In genomic region chr1:221643404-221644175, GRCh38 we compare ENCODE assay signal across 13 cellular contexts.
A peak's percentile ranks its signal among the peaks of the same experiment; 100 is the strongest.
DNase-seq lines count a peak whose midpoint lies in the region; ATAC-seq lines count a peak whose summit lies in the region.
"Had no signal": no experiment of that assay in that cellular context is flagged by ENCODE, and none has a peak within 500 bp of the region (broad histone marks: within the 10 kb centered on the region; RNA-seq: fewer than 3 reads in every experiment).

No MANE protein-coding gene starts in this region.

- peak overlapping the region; percentile 37 for H3K27ac Mint-ChIP-seq in stimulated activated naive B cell treated with anti-CD40 and anti-IgM and Interleukin-4, amounts not matched to agents 10 μg/mL and 1 μg/mL and 100 μg/mL, for 72 hours
- H3K27ac Mint-ChIP-seq in activated CD4-positive, alpha-beta T cell treated with anti-CD3 and anti-CD28 coated beads, Interleukin-2, amount 10 ng/mL, durations not matched to agents 7 days and 5 days, result no peak overlapping the region
- no peak overlapping the region for H3K27ac Mint-ChIP-seq in activated naive CD8-positive, alpha-beta T cell treated with anti-CD3 and anti-CD28 coated beads, Interleukin-2, amount 50 U/mL, for 24 hours
- H3K27ac Mint-ChIP-seq: naive thymus-derived CD8-positive, alpha-beta T cell had no signal

- H3K36me3 Mint-ChIP-seq in stimulated activated naive B cell treated with anti-CD40 and anti-IgM and Interleukin-4, amounts not matched to agents 10 μg/mL and 1 μg/mL and 100 μg/mL, for 72 hours, result no peaks in the 10 kb centered on the region
- H3K36me3 Mint-ChIP-seq in activated CD4-positive, alpha-beta T cell treated with anti-CD3 and anti-CD28 coated beads, Interleukin-2, amount 10 ng/mL, durations not matched to agents 7 days and 5 days (ENCODE audit: low read depth), result no peaks in the 10 kb centered on the region
- H3K36me3 Mint-ChIP-seq in activated naive CD8-positive, alpha-beta T cell treated with anti-CD3 and anti-CD28 coated beads, Interleukin-2, amount 50 U/mL, for 24 hours (ENCODE audit: low read depth), result no peaks in the 10 kb centered on the region
- H3K36me3 Mint-ChIP-seq: naive thymus-derived CD8-positive, alpha-beta T cell had no signal

- POLR2A ChIA-PET in activated CD4-positive, alpha-beta T cell treated with anti-CD3 and anti-CD28 coated beads, Interleukin-2, amount 10 ng/mL, durations not matched to agents 7 days and 5 days (lab: Charles Lee), result no interaction called here

- H3K9me3 Mint-ChIP-seq in stimulated activated naive B cell treated with anti-CD40 and anti-IgM and Interleukin-4, amounts not matched to agents 10 μg/mL and 1 μg/mL and 100 μg/mL, for 72 hours, result peaks cover 0 to 1% of the 10 kb centered on the region in 2 donors
- no peaks in the 10 kb centered on the region for H3K9me3 Mint-ChIP-seq in activated CD4-positive, alpha-beta T cell treated with anti-CD3 and anti-CD28 coated beads, Interleukin-2, amount 10 ng/mL, durations not matched to agents 7 days and 5 days
- no peaks in the 10 kb centered on the region for H3K9me3 Mint-ChIP-seq in activated naive CD8-positive, alpha-beta T cell treated with anti-CD3 and anti-CD28 coated beads, Interleukin-2, amount 50 U/mL, for 24 hours

- no peak for DNase-seq in stimulated activated naive B cell treated with anti-CD40 and anti-IgM and Interleukin-4, amounts not matched to agents 10 μg/mL and 1 μg/mL and 100 μg/mL, for 72 hours
- no peak for DNase-seq in T-helper 2 cell
- no peak for DNase-seq in activated CD4-positive, alpha-beta T cell treated with anti-CD3 and anti-CD28 coated beads, Interleukin-2, amount 10 ng/mL, durations not matched to agents 7 days and 5 days
- DNase-seq in activated naive CD8-positive, alpha-beta T cell treated with anti-CD3 and anti-CD28 coated beads, Interleukin-2, amount 50 U/mL, for 24 hours, result no peak
- DNase-seq: dermis blood vessel endothelial cell; foreskin keratinocyte; naive thymus-derived CD8-positive, alpha-beta T cell; NCI-H1105; SJCRH30 had no signal

- peaks cover 10 to 11% of the 10 kb centered on the region in 2 donors for H3K4me1 Mint-ChIP-seq in stimulated activated naive B cell treated with anti-CD40 and anti-IgM and Interleukin-4, amounts not matched to agents 10 μg/mL and 1 μg/mL and 100 μg/mL, for 72 hours
- H3K4me1 Mint-ChIP-seq in activated CD4-positive, alpha-beta T cell treated with anti-CD3 and anti-CD28 coated beads, Interleukin-2, amount 10 ng/mL, durations not matched to agents 7 days and 5 days, result no peaks in the 10 kb centered on the region
- H3K4me1 Mint-ChIP-seq in activated naive CD8-positive, alpha-beta T cell treated with anti-CD3 and anti-CD28 coated beads, Interleukin-2, amount 50 U/mL, for 24 hours, result no peaks in the 10 kb centered on the region

- peak; percentile 49 for ATAC-seq in GM19023 (IDR thresholded peaks at IDR 0.05; ENCODE audit: unreplicated experiment)
- peak; percentile 84 for ATAC-seq in GM21723 (IDR thresholded peaks at IDR 0.05; ENCODE audit: unreplicated experiment)
- ATAC-seq in HG03342 (IDR thresholded peaks at IDR 0.05; ENCODE audit: unreplicated experiment), result peak; percentile 48
- peak in 1 of 2 donors; percentile 25 for ATAC-seq in stimulated activated naive B cell treated with anti-CD40 and anti-IgM and Interleukin-4, amounts not matched to agents 10 μg/mL and 1 μg/mL and 100 μg/mL, for 72 hours (replicated peaks)
- no peak for ATAC-seq in activated naive CD8-positive, alpha-beta T cell treated with anti-CD3 and anti-CD28 coated beads, Interleukin-2, amount 50 U/mL, for 24 hours
- ATAC-seq: foreskin keratinocyte; naive thymus-derived CD8-positive, alpha-beta T cell; sciatic nerve had no signal

- CTCF ChIA-PET in activated CD4-positive, alpha-beta T cell treated with anti-CD3 and anti-CD28 coated beads, Interleukin-2, amount 10 ng/mL, durations not matched to agents 7 days and 5 days (lab: Charles Lee), result no interaction called here

- H3K27me3 Mint-ChIP-seq in stimulated activated naive B cell treated with anti-CD40 and anti-IgM and Interleukin-4, amounts not matched to agents 10 μg/mL and 1 μg/mL and 100 μg/mL, for 72 hours, result no peaks in the 10 kb centered on the region
- no peaks in the 10 kb centered on the region for H3K27me3 Mint-ChIP-seq in activated CD4-positive, alpha-beta T cell treated with anti-CD3 and anti-CD28 coated beads, Interleukin-2, amount 10 ng/mL, durations not matched to agents 7 days and 5 days
- H3K27me3 Mint-ChIP-seq in activated naive CD8-positive, alpha-beta T cell treated with anti-CD3 and anti-CD28 coated beads, Interleukin-2, amount 50 U/mL, for 24 hours, result no peaks in the 10 kb centered on the region

- H3K4me3 Mint-ChIP-seq in stimulated activated naive B cell treated with anti-CD40 and anti-IgM and Interleukin-4, amounts not matched to agents 10 μg/mL and 1 μg/mL and 100 μg/mL, for 72 hours, result no peak overlapping the region
- no peak overlapping the region for H3K4me3 Mint-ChIP-seq in activated CD4-positive, alpha-beta T cell treated with anti-CD3 and anti-CD28 coated beads, Interleukin-2, amount 10 ng/mL, durations not matched to agents 7 days and 5 days
- no peak overlapping the region for H3K4me3 Mint-ChIP-seq in activated naive CD8-positive, alpha-beta T cell treated with anti-CD3 and anti-CD28 coated beads, Interleukin-2, amount 50 U/mL, for 24 hours
